ENCODE assay signal across 16 cellular contexts in the genomic region with DNA sequence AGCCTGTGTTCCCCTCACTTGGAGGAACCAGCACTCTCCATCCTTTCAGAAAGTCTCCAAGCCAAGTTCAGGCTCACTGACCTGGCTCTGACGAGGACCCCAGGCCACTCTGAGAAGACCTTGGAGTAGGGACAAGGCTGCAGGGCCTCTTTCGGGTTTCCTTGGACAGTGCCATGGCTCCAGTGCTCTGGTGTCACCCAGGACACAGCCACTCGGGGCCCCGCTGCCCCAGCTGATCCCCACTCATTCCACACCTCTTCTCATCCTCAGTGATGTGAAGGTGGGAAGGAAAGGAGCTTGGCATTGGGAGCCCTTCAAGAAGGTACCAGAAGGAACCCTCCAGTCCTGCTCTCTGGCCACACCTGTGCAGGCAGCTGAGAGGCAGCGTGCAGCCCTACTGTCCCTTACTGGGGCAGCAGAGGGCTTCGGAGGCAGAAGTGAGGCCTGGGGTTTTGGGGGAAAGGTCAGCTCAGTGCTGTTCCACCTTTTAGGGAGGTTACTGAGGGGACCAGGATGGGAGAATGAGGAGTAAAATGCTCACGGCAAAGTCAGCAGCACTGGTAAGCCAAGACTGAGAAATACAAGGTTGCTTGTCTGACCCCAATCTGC.
"Had no signal": no experiment of that assay in that cellular context is flagged by ENCODE, and none has a peak within 500 bp of the region (broad histone marks: within the 10 kb centered on the region; RNA-seq: fewer than 3 reads in every experiment).

No MANE protein-coding gene starts in this region.

- H3K27ac Mint-ChIP-seq: dendritic cell treated with granulocyte-macrophage colony-stimulating factor and Interleukin-4, amounts not matched to agents 40 ng/mL and 50 ng/mL, for 4 days; effector memory CD8-positive, alpha-beta T cell; memory B cell; progenitor cell of endocrine pancreas had no signal

- H3K27me3 Mint-ChIP-seq: progenitor cell of endocrine pancreas had no signal

- ATAC-seq: effector memory CD8-positive, alpha-beta T cell; gastrocnemius medialis; right cardiac atrium; stimulated activated naive CD8-positive, alpha-beta T cell treated with anti-CD3 and anti-CD28 coated beads, Interleukin-15, Interleukin-2, amounts not matched to agents 100 U/mL and 50 U/mL, for 24 hours had no signal

- H3K36me3 Mint-ChIP-seq: memory B cell had no signal

- FAIRE-seq: colon had no signal

- H3K4me3 Mint-ChIP-seq: dendritic cell treated with granulocyte-macrophage colony-stimulating factor and Interleukin-4, amounts not matched to agents 40 ng/mL and 50 ng/mL, for 4 days; effector memory CD8-positive, alpha-beta T cell; memory B cell had no signal

- DNase-seq: effector memory CD8-positive, alpha-beta T cell; gastrocnemius medialis; kidney glomerular epithelial cell; midbrain; nucleus accumbens; ovary; right cardiac atrium; stimulated activated CD4-positive, alpha-beta T cell treated with anti-CD3 and anti-CD28 coated beads, Interleukin-2, amount 100 ng/mL, for 48 hours; stimulated activated naive CD8-positive, alpha-beta T cell treated with anti-CD3 and anti-CD28 coated beads, Interleukin-15, Interleukin-2, amounts not matched to agents 100 U/mL and 50 U/mL, for 24 hours; thyroid gland; upper lobe of left lung had no signal

- H3K9me3 Mint-ChIP-seq: dendritic cell treated with granulocyte-macrophage colony-stimulating factor and Interleukin-4, amounts not matched to agents 40 ng/mL and 50 ng/mL, for 4 days; effector memory CD8-positive, alpha-beta T cell; memory B cell; neural crest cell had no signal
